Comparison of ENCODE assay signal across 25 cellular contexts in genomic region chr14:73903028-73903427, GRCh38.
"Had no signal": no experiment of that assay in that cellular context is flagged by ENCODE, and none has a peak within 500 bp of the region (broad histone marks: within the 10 kb centered on the region; RNA-seq: fewer than 3 reads in every experiment).

No MANE protein-coding gene starts in this region.

- H3K9me3 ChIP-seq: gastroesophageal sphincter, left lung, lower lobe of right lung, prostate gland, right lobe of liver, testis, tibial nerve, upper lobe of right lung, vagina had no signal

- H3K4me3 ChIP-seq: coronary artery, gastroesophageal sphincter, left lung, lower lobe of right lung, neural progenitor cell, prostate gland, right lobe of liver, testis, tibial nerve, upper lobe of right lung, vagina had no signal

- H3K9me3 Mint-ChIP-seq: endodermal cell; natural killer cell treated with Interleukin-12 subunit alpha and Interleukin-12 subunit beta and Interleukin-15 and Interleukin-18, amount 100 ng/mL, for 72 hours; neural progenitor cell; stimulated activated memory B cell treated with anti-CD40 and anti-IgM and Interleukin-4, amounts not matched to agents 10 μg/mL and 1 μg/mL and 100 μg/mL, for 72 hours; stimulated activated naive CD8-positive, alpha-beta T cell treated with anti-CD3 and anti-CD28 coated beads, Interleukin-15, Interleukin-2, amounts not matched to agents 100 ng/mL and 50 ng/mL, for 24 hours had no signal

- H3K27ac ChIP-seq: coronary artery, gastroesophageal sphincter, left lung, lower lobe of right lung, neural progenitor cell, parathyroid adenoma, prostate gland, right lobe of liver, testis, tibial nerve, upper lobe of right lung, vagina had no signal

- H3K27me3 ChIP-seq: gastroesophageal sphincter, left lung, neural progenitor cell, right lobe of liver, testis, tibial nerve, upper lobe of right lung, vagina had no signal

- DNase-seq: effector CD4-positive, alpha-beta T cell; endodermal cell; erythroblast; glutamatergic neuron; left lung; lower lobe of right lung; mesenchymal stem cell; midbrain; occipital lobe; right lobe of liver; stimulated activated CD4-positive, alpha-beta T cell treated with anti-CD3 and anti-CD28 coated beads, Interleukin-15, amount 100 ng/mL, for 24 hours; stimulated activated CD4-positive, alpha-beta T cell treated with anti-CD3 and anti-CD28 coated beads, Interleukin-1b, Interleukin-23, amount 100 ng/mL, for 48 hours; stimulated activated CD4-positive, alpha-beta T cell treated with anti-CD3 and anti-CD28 coated beads, Interleukin-4, amount 100 ng/mL, for 24 hours; testis; upper lobe of right lung had no signal

- H3K27ac Mint-ChIP-seq: natural killer cell treated with Interleukin-12 subunit alpha and Interleukin-12 subunit beta and Interleukin-15 and Interleukin-18, amount 100 ng/mL, for 72 hours; neural progenitor cell; stimulated activated memory B cell treated with anti-CD40 and anti-IgM and Interleukin-4, amounts not matched to agents 10 μg/mL and 1 μg/mL and 100 μg/mL, for 72 hours had no signal

- ATAC-seq: gastroesophageal sphincter; left lung; lower lobe of right lung; natural killer cell treated with Interleukin-12 subunit alpha and Interleukin-12 subunit beta and Interleukin-15 and Interleukin-18, amount 100 ng/mL, for 72 hours; right lobe of liver; stimulated activated memory B cell treated with anti-CD40 and anti-IgM and Interleukin-4, amounts not matched to agents 10 μg/mL and 1 μg/mL and 100 μg/mL, for 72 hours; upper lobe of right lung had no signal

- H3K4me1 ChIP-seq: gastroesophageal sphincter, lower lobe of right lung, neural progenitor cell, parathyroid adenoma, prostate gland, right lobe of liver, tibial nerve, upper lobe of right lung, vagina had no signal

- H3K4me3 Mint-ChIP-seq: endodermal cell; natural killer cell treated with Interleukin-12 subunit alpha and Interleukin-12 subunit beta and Interleukin-15 and Interleukin-18, amount 100 ng/mL, for 72 hours; neural progenitor cell; stimulated activated memory B cell treated with anti-CD40 and anti-IgM and Interleukin-4, amounts not matched to agents 10 μg/mL and 1 μg/mL and 100 μg/mL, for 72 hours; stimulated activated naive CD8-positive, alpha-beta T cell treated with anti-CD3 and anti-CD28 coated beads, Interleukin-15, Interleukin-2, amounts not matched to agents 100 ng/mL and 50 ng/mL, for 24 hours had no signal

- H3K27me3 Mint-ChIP-seq: natural killer cell treated with Interleukin-12 subunit alpha and Interleukin-12 subunit beta and Interleukin-15 and Interleukin-18, amount 100 ng/mL, for 72 hours; stimulated activated memory B cell treated with anti-CD40 and anti-IgM and Interleukin-4, amounts not matched to agents 10 μg/mL and 1 μg/mL and 100 μg/mL, for 72 hours; stimulated activated naive CD8-positive, alpha-beta T cell treated with anti-CD3 and anti-CD28 coated beads, Interleukin-15, Interleukin-2, amounts not matched to agents 100 ng/mL and 50 ng/mL, for 24 hours had no signal

- H3K4me1 Mint-ChIP-seq: endodermal cell; neural progenitor cell; stimulated activated memory B cell treated with anti-CD40 and anti-IgM and Interleukin-4, amounts not matched to agents 10 μg/mL and 1 μg/mL and 100 μg/mL, for 72 hours had no signal
